In the genomic region with DNA sequence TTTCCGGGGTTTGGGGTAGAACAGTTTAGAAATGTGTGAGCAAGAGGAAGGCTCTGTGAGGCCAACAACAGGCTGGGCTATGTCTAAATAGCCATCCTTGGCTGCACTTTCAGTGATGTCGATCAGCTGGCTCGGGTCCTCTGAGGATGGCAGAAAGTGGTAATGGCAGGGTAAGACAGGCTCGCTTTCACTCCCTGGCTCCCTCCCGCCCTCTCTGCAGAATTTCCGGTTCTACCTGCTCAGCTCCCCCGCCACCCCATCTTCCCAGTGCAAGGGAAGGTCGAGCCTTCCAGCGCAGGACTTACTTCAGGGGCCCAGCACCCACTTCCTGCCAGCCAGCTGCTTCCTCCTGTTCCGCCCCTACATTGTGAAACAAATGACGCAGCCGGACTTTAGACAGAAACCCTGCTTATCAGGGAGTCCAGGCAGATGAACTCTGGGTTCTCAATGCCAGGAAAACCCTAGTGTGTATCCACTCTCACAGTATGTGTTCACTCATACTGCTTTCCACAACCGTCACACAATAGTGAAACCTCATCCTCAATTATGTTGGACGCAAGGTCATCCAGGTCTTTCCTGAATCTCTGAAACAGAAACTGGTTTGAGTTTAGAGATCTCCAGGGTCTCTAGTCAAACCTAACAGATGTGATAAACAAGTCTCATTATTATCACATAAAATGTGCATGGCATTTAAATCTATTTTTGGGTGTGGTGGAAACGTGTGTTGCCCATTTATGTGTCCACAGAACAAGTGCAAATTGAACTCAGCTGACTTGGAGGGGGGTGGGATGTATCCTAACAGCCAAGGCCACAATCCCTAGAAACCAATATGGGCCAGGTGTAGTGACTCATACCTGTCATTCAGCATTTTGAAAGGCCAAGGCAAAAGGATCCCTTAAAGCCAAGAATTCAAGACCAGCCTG, we compare ENCODE assay signal across 9 cellular contexts. TPM values are rescaled to one million over a fixed set of nuclear protein-coding genes. Genes with fewer than 3 reads are reported as not detected.
DNase-seq lines count a peak whose midpoint lies in the region; ATAC-seq and TF ChIP-seq lines count a peak whose summit lies in the region.
"Had no signal": no experiment of that assay in that cellular context is flagged by ENCODE, and none has a peak within 500 bp of the region (broad histone marks: within the 10 kb centered on the region; RNA-seq: fewer than 3 reads in every experiment).

No MANE protein-coding gene starts in this region.

- TF ChIP-seq EP300 in ovary (IDR thresholded peaks at IDR 0.05), result peak; percentile 52

- H3K4me3 ChIP-seq in OCI-LY1 (ENCODE audit: low read depth, low read length, poor library complexity, severe bottlenecking), result peak overlapping the region; percentile 52
- H3K4me3 ChIP-seq in ovary, result no peak overlapping the region
- H3K4me3 ChIP-seq in tibial artery, result no peak overlapping the region

- 0 out of 2 replicates have a peak, but pooled peaks cover 3% of the 10 kb centered on the region for H3K36me3 ChIP-seq in OCI-LY1 (ENCODE audit: insufficient read depth, low read length)
- no peaks in the 10 kb centered on the region for H3K36me3 ChIP-seq in ovary
- no peaks in the 10 kb centered on the region for H3K36me3 ChIP-seq in tibial artery

- H3K4me2 ChIP-seq in OCI-LY1 (ENCODE audit: low read length), result peak overlapping the region; percentile 79

- peak overlapping the region; percentile 75 for H3K27ac ChIP-seq in OCI-LY1 (ENCODE audit: low read depth, low read length, poor library complexity, severe bottlenecking)
- H3K27ac ChIP-seq in foreskin keratinocyte, result peak overlapping the region; percentile 98
- peak overlapping the region; percentile 61 to 69 for H3K27ac ChIP-seq in ovary
- peak overlapping the region; percentile 13 to 16 for H3K27ac ChIP-seq in tibial artery

- no peaks in the 10 kb centered on the region for H3F3A ChIP-seq in OCI-LY1 (ENCODE audit: insufficient read depth, low read length)

- H3K9me3 ChIP-seq in OCI-LY1 (ENCODE audit: low read length), result no peaks in the 10 kb centered on the region
- H3K9me3 ChIP-seq in ovary, result no peaks in the 10 kb centered on the region
- H3K9me3 ChIP-seq in tibial artery, result no peaks in the 10 kb centered on the region

- H4K20me1 ChIP-seq in OCI-LY1 (ENCODE audit: insufficient read depth, low read length), result no peaks in the 10 kb centered on the region

- WGBS in ovary, 3 donors, result 37 to 59% (median 45%) methylated on average over 15 of the region's 15 CpGs

- H3K27me3 ChIP-seq in OCI-LY1 (ENCODE audit: insufficient read depth, low read length) (no peaks in the 10 kb centered on the region), foreskin keratinocyte (no peaks in the 10 kb centered on the region), ovary (no peaks in the 10 kb centered on the region), tibial artery (no peaks in the 10 kb centered on the region)

- TF ChIP-seq CTCF in OCI-LY1 (IDR thresholded peaks at IDR 0.05; ENCODE audit: low read length), result no peak
- TF ChIP-seq CTCF in foreskin keratinocyte (conservative IDR thresholded peaks at IDR 0.05), result peak; percentile 2
- TF ChIP-seq CTCF in ovary (IDR thresholded peaks at IDR 0.05), result no peak
- TF ChIP-seq CTCF in tibial artery (IDR thresholded peaks at IDR 0.05), result no peak

- no peaks in the 10 kb centered on the region for H3K9me2 ChIP-seq in OCI-LY1 (ENCODE audit: low read depth, low read length)

- peak; percentile 45 for TF ChIP-seq POLR2A in ovary (IDR thresholded peaks at IDR 0.05)

- H2AFZ ChIP-seq in OCI-LY1 (ENCODE audit: low read length), result no peak overlapping the region

- intact Hi-C loops in ovary (cut with DNase I) (no loop called here), tibial artery (cut with DNase I; ENCODE audit: low total_unique reads) (no loop called here)

- ATAC-seq in GM18861 (IDR thresholded peaks at IDR 0.05; ENCODE audit: unreplicated experiment), result peak; percentile 79
- ATAC-seq in HG03039 (IDR thresholded peaks at IDR 0.05; ENCODE audit: unreplicated experiment), result peak; percentile 68
- ATAC-seq in foreskin keratinocyte, result peak; percentile 85

- peaks cover 24% of the 10 kb centered on the region for H3K79me2 ChIP-seq in OCI-LY1 (ENCODE audit: insufficient read depth, low read length)

- DNase-seq in activated T-helper 1 cell treated with Interleukin-2 at 50 U/mL for 16 hours (ENCODE audit: low read depth) (peak; percentile 55), foreskin keratinocyte (peak; percentile 85 to 92), ovary (peak; percentile 71 to 86 (median 78)), tibial artery (peak; percentile 83), OCI-M2 (lab: John Stamatoyannopoulos, UW; ENCODE audit: unreplicated experiment) (no peak)

- peaks cover 40% of the 10 kb centered on the region for H3K4me1 ChIP-seq in OCI-LY1 (ENCODE audit: insufficient read depth, low read length, severe bottlenecking)
- H3K4me1 ChIP-seq in foreskin keratinocyte, result peaks cover 34% of the 10 kb centered on the region
- peaks cover 8% of the 10 kb centered on the region for H3K4me1 ChIP-seq in ovary (ENCODE audit: insufficient read depth)
- peaks cover 0 to 4% (median 0%) of the 10 kb centered on the region in 4 donors for H3K4me1 ChIP-seq in tibial artery

- peak overlapping the region; percentile 56 for H3K9ac ChIP-seq in OCI-LY1 (ENCODE audit: low read length)

RNA-seq across cellular contexts. Expression of a gene that starts 7.1 kb away (rescaled TPM):
- total RNA-seq in foreskin keratinocyte, result 121 and 143 TPM in 2 replicates
- 47.6 and 50.7 TPM in 2 replicates for polyA plus RNA-seq in foreskin keratinocyte
- total RNA-seq in ovary, result 10 to 100 TPM; 14.8 to 62.7 (median 34.9) TPM
- polyA plus RNA-seq in ovary, result 10 to 100 TPM; 26.1 to 68.5 TPM

RNA-seq across cellular contexts. Expression of a gene that starts 24.9 kb away (rescaled TPM):
- 96.4 and 98.1 TPM in 2 replicates for total RNA-seq in foreskin keratinocyte
- polyA plus RNA-seq in foreskin keratinocyte, result 140 and 153 TPM in 2 replicates
- total RNA-seq in ovary, result 100 to 1,000 TPM in 1 of 7 donors, 10 to 100 TPM in 6; 32.6 to 200 (median 50.3) TPM
- 100 to 1,000 TPM in 1 of 2 donors, 10 to 100 TPM in 1; 13.6 to 107 TPM for polyA plus RNA-seq in ovary

RNA-seq across cellular contexts. Expression of a gene that starts 31.9 kb away (rescaled TPM):
- 38.5 and 39.0 TPM in 2 replicates for total RNA-seq in foreskin keratinocyte
- polyA plus RNA-seq in foreskin keratinocyte, result 30.9 and 31.0 TPM in 2 replicates
- total RNA-seq in ovary, result 10 to 100 TPM; 28.1 to 49.6 (median 44.0) TPM
- polyA plus RNA-seq in ovary, result 10 to 100 TPM; 38.8 to 54.8 TPM

RNA-seq across cellular contexts. Expression of a gene that starts 55.8 kb away (rescaled TPM):
- not detected in 2 replicates for total RNA-seq in foreskin keratinocyte
- not detected in 2 replicates for polyA plus RNA-seq in foreskin keratinocyte
- total RNA-seq in ovary, result 1 to 10 TPM; 1.7 to 6.3 (median 2.8) TPM
- 1 to 10 TPM; 1.6 to 9.3 TPM for polyA plus RNA-seq in ovary

RNA-seq across cellular contexts. Expression of a gene that starts 59.2 kb away (rescaled TPM):
- not detected in 2 replicates for total RNA-seq in foreskin keratinocyte
- not detected in 2 replicates for polyA plus RNA-seq in foreskin keratinocyte
- 1 to 10 TPM in 6 of 7 donors, under 1 TPM in 1; 0.53 to 7.2 (median 2.1) TPM for total RNA-seq in ovary
- polyA plus RNA-seq in ovary, result 1 to 10 TPM; 3.4 to 7.6 TPM
- total RNA-seq: subcutaneous adipose tissue had no signal

Comparison
In these comparisons a context has a peak if more than half of its experiments do, and no peak if none do; other contexts are left out.
1. H3K27ac ChIP-seq: peak in every context shown above with its lines; median percentile 98 in foreskin keratinocyte; 75 in OCI-LY1; 65 in ovary; 14 in tibial artery.